Comparison of ENCODE assay signal across 1 cellular context in genomic region chr19:50515168-50515561, GRCh38.
TF ChIP-seq lines count a peak whose summit lies in the region.

No MANE protein-coding gene starts in this region.

TF ChIP-seq in SK-N-SH, 30 proteins besides CTCF, POLR2A, EP300 and RAD21 (continued from another document):
- TF ChIP-seq, protein P1, sequence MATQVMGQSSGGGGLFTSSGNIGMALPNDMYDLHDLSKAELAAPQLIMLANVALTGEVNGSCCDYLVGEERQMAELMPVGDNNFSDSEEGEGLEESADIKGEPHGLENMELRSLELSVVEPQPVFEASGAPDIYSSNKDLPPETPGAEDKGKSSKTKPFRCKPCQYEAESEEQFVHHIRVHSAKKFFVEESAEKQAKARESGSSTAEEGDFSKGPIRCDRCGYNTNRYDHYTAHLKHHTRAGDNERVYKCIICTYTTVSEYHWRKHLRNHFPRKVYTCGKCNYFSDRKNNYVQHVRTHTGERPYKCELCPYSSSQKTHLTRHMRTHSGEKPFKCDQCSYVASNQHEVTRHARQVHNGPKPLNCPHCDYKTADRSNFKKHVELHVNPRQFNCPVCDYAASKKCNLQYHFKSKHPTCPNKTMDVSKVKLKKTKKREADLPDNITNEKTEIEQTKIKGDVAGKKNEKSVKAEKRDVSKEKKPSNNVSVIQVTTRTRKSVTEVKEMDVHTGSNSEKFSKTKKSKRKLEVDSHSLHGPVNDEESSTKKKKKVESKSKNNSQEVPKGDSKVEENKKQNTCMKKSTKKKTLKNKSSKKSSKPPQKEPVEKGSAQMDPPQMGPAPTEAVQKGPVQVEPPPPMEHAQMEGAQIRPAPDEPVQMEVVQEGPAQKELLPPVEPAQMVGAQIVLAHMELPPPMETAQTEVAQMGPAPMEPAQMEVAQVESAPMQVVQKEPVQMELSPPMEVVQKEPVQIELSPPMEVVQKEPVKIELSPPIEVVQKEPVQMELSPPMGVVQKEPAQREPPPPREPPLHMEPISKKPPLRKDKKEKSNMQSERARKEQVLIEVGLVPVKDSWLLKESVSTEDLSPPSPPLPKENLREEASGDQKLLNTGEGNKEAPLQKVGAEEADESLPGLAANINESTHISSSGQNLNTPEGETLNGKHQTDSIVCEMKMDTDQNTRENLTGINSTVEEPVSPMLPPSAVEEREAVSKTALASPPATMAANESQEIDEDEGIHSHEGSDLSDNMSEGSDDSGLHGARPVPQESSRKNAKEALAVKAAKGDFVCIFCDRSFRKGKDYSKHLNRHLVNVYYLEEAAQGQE (IDR thresholded peaks at IDR 0.05; ENCODE audit: low read depth, low read length): no peak
- TF ChIP-seq, protein P2, sequence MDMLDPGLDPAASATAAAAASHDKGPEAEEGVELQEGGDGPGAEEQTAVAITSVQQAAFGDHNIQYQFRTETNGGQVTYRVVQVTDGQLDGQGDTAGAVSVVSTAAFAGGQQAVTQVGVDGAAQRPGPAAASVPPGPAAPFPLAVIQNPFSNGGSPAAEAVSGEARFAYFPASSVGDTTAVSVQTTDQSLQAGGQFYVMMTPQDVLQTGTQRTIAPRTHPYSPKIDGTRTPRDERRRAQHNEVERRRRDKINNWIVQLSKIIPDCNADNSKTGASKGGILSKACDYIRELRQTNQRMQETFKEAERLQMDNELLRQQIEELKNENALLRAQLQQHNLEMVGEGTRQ (IDR thresholded peaks at IDR 0.05; ENCODE audit: borderline replicate concordance, low read depth, low read length): no peak
- TF ChIP-seq POLR2AphosphoS5 (IDR thresholded peaks at IDR 0.05; ENCODE audit: low read depth, low read length) (no peak), TEAD4 (IDR thresholded peaks at IDR 0.05; ENCODE audit: borderline replicate concordance, insufficient read depth) (no peak), FOXJ3 (CRISPR knock-in tag; IDR thresholded peaks at IDR 0.05) (no peak), TAF1 (IDR thresholded peaks at IDR 0.05; ENCODE audit: borderline replicate concordance, low read depth, low read length) (no peak), EZH2phosphoT487 (IDR thresholded peaks at IDR 0.05; ENCODE audit: borderline replicate concordance, low read depth) (no peak), GABPA (IDR thresholded peaks at IDR 0.05; ENCODE audit: low read depth) (no peak), GATA2 (CRISPR knock-in tag; IDR thresholded peaks at IDR 0.05) (no peak), SIN3A (IDR thresholded peaks at IDR 0.05; ENCODE audit: borderline replicate concordance, low read depth, low read length) (no peak), NRF1 (IDR thresholded peaks at IDR 0.05; ENCODE audit: low read depth, low read length) (no peak)
- TF ChIP-seq, protein P3, sequence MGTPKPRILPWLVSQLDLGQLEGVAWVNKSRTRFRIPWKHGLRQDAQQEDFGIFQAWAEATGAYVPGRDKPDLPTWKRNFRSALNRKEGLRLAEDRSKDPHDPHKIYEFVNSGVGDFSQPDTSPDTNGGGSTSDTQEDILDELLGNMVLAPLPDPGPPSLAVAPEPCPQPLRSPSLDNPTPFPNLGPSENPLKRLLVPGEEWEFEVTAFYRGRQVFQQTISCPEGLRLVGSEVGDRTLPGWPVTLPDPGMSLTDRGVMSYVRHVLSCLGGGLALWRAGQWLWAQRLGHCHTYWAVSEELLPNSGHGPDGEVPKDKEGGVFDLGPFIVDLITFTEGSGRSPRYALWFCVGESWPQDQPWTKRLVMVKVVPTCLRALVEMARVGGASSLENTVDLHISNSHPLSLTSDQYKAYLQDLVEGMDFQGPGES (IDR thresholded peaks at IDR 0.05; ENCODE audit: low read depth, low read length): no peak
